Comparison of ENCODE assay signal across 21 cellular contexts in the genomic region with DNA sequence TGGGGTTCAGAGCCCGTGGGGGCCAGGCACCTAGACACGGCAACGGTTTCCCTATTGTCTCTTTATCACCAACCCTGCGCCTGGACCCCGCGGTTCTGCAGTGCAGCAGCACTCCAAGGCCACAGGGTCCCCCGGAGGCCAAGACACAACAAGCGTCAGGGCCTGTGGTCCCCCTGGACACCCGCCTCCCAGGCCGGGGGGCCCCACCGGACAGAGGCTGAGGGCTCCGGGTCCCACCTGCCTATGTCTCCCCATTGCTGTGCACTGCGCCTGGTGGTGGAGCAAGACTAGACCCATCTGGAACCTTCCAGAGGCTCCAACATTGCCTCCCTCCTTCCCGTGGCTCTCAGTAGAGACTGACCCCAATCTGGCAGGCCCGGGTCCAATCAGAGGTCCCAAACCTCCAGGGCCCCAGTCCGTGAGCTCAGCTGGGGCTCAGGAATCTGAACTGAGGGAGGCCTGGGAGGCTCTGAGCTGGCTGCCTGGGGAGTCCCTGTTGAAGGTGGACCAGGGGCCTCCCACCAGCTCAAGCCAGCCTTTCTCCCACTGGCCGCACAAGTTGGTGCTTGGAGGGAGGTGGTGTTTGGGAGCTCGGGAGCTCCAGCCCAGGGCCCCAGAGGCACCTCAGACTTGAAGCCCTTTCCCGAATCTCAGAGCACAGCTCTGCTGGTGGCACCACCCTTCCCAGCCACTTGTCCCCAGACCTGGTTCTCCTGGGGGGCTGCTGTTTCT. TPM values are rescaled to one million over a fixed set of nuclear protein-coding genes. Genes with fewer than 3 reads are reported as not detected.
A peak's percentile ranks its signal among the peaks of the same experiment; 100 is the strongest.
DNase-seq lines count a peak whose midpoint lies in the region; ATAC-seq, FAIRE-seq and TF ChIP-seq lines count a peak whose summit lies in the region.
"Had no signal": no experiment of that assay in that cellular context is flagged by ENCODE, and none has a peak within 500 bp of the region (broad histone marks: within the 10 kb centered on the region; RNA-seq: fewer than 3 reads in every experiment).

No MANE protein-coding gene starts in this region.

- peak; percentile 52 to 62 for ATAC-seq in A549
- ATAC-seq in Panc1: peak; percentile 30
- no peak for ATAC-seq in psoas muscle
- ATAC-seq: GM23338 had no signal

- no peak for TF ChIP-seq RAD21 in A549 (conservative IDR thresholded peaks at IDR 0.05 in 1 of 2, IDR thresholded peaks at IDR 0.05 in 1 of 2)

- peak; percentile 49 for DNase-seq in DMS 273 (lab: John Stamatoyannopoulos, UW; ENCODE audit: unreplicated experiment)
- no peak for DNase-seq in DMS 273 treated with DMSO at 0.1 percent for 48 hours (lab: John Stamatoyannopoulos, UW)
- peak in 1 of 2 experiments; percentile 31 for DNase-seq in A549 (ENCODE audit: low read depth in 1 of 2, low spot score in 1 of 2)
- DNase-seq in Panc1 (ENCODE audit: low read depth, low spot score): no peak
- DNase-seq in neural crest cell (ENCODE audit: low read depth, low spot score): no peak
- no peak for DNase-seq in activated naive CD4-positive, alpha-beta T cell treated with Interleukin-2 at 50 U/mL for 16 hours
- no peak for DNase-seq in psoas muscle
- DNase-seq in activated CD4-positive, alpha-beta T cell treated with anti-CD3 and anti-CD28 coated beads for 4 hours: no peak
- DNase-seq: Calu3; CD4-positive, alpha-beta T cell; DMS153; DMS79 treated with DMSO at 0.1 percent for 48 hours; EL; H9; HFFc6 had no signal

- CTCF ChIA-PET in A549 (lab: Yijun Ruan, JAX): interaction anchor here (1.1 to 1.3 kb wide), 2 partner anchors 13 to 57 kb away, joined by 3 to 4 read pairs; no protein-coding TSS in a partner anchor
- CTCF ChIA-PET in Panc1 (lab: Charles Lee): interaction anchor here (0.5 to 0.8 kb wide), 2 partner anchors 57 to 165 kb away, joined by 3 to 6 read pairs; no protein-coding TSS in a partner anchor

- TF ChIP-seq CTCF in A549 (IDR thresholded peaks at IDR 0.05) (no peak), Panc1 (IDR thresholded peaks at IDR 0.05) (no peak), neural crest cell (conservative IDR thresholded peaks at IDR 0.05) (no peak), psoas muscle (IDR thresholded peaks at IDR 0.05) (no peak)

- H3K27me3 ChIP-seq in Panc1 (ENCODE audit: control insufficient read depth, insufficient read depth, low read length) (no peaks in the 10 kb centered on the region), psoas muscle (ENCODE audit: insufficient read depth in 3 of 3, low read length in 2 of 3) (peaks cover 0 to 32% (median 7%) of the 10 kb centered on the region in 3 donors)

- H3K4me1 Mint-ChIP-seq in neural crest cell: peaks cover 11% of the 10 kb centered on the region

- H3K4me3 ChIP-seq in A549: no peak overlapping the region
- no peak overlapping the region for H3K4me3 ChIP-seq in Panc1 (ENCODE audit: low read depth in 2 of 2, low read length in 2 of 2)
- no peak overlapping the region for H3K4me3 ChIP-seq in psoas muscle
- H3K4me3 ChIP-seq: BLaER1 treated with 17β-estradiol and CSF1 and Interleukin-3, amounts not matched to agents 10 nM and 100 nM; GM23338 had no signal

- H3K36me3 Mint-ChIP-seq in neural crest cell (ENCODE audit: low read depth): no peaks in the 10 kb centered on the region

- in situ Hi-C loops in Panc1 (cut with HindIII; ENCODE audit: low pct_unique_long_range_greater_than_20kb, low sequenced_read_pairs): no loop called here

- H3K4me1 ChIP-seq in A549: no peaks in the 10 kb centered on the region
- peaks cover 37% of the 10 kb centered on the region for H3K4me1 ChIP-seq in Panc1 (ENCODE audit: control insufficient read depth, insufficient read depth, low read length)
- H3K4me1 ChIP-seq in psoas muscle: no peaks in the 10 kb centered on the region

- H3K4me3 Mint-ChIP-seq in neural crest cell: no peak overlapping the region
- H3K4me3 Mint-ChIP-seq: CD4-positive, alpha-beta T cell; GM23338; H9; HFFc6 had no signal

- POLR2A ChIA-PET in A549 (lab: Yijun Ruan, JAX): no interaction called here
- POLR2A ChIA-PET in Panc1 (lab: Charles Lee): no interaction called here

- no peak for TF ChIP-seq POLR2A in A549 (IDR thresholded peaks at IDR 0.05; ENCODE audit: low read length)

- H3K9me3 Mint-ChIP-seq in neural crest cell: no peaks in the 10 kb centered on the region
- H3K9me3 Mint-ChIP-seq: CD4-positive, alpha-beta T cell; GM23338; H9; HFFc6 had no signal

- H3K9me3 ChIP-seq in A549: no peaks in the 10 kb centered on the region
- H3K9me3 ChIP-seq in Panc1 (ENCODE audit: control insufficient read depth, insufficient read depth, low read depth, low read length): no peaks in the 10 kb centered on the region
- no peaks in the 10 kb centered on the region for H3K9me3 ChIP-seq in psoas muscle
- H3K9me3 ChIP-seq: BLaER1 treated with 17β-estradiol and CSF1 and Interleukin-3, amounts not matched to agents 10 nM and 100 nM had no signal

- no peak overlapping the region for H3K27ac ChIP-seq in A549
- H3K27ac ChIP-seq in Panc1 (ENCODE audit: low read length): no peak overlapping the region
- H3K27ac ChIP-seq in psoas muscle: no peak overlapping the region
- H3K27ac ChIP-seq: 22Rv1; BLaER1 treated with 17β-estradiol and CSF1 and Interleukin-3, amounts not matched to agents 10 nM and 100 nM had no signal

- intact Hi-C loops in Panc1 (cut with micrococcal nuclease; ENCODE audit: unreplicated experiment) (no loop called here), psoas muscle (cut with DNase I) (no loop called here)

- H3K27me3 Mint-ChIP-seq in neural crest cell (ENCODE audit: low read depth): peaks cover 17% of the 10 kb centered on the region

- no peak overlapping the region for H3K4me2 ChIP-seq in A549
- H3K4me2 ChIP-seq: BLaER1 treated with 17β-estradiol and CSF1 and Interleukin-3, amounts not matched to agents 10 nM and 100 nM; GM23338 had no signal

- BruUV-seq in Panc1 (replicated peaks; lab: Mats Ljungman, UMichigan): no TSS peak

- WGBS in A549 (ENCODE audit: missing lambda C conversion rate): 60% methylated on average over 13 of the region's 19 CpGs
- 82 to 88% (median 83%) methylated on average over 19 of the region's 19 CpGs for WGBS in psoas muscle, 3 donors

- no peak for TF ChIP-seq EP300 in A549 (IDR thresholded peaks at IDR 0.05)

- H3K36me3 ChIP-seq in Panc1 (ENCODE audit: control insufficient read depth, insufficient read depth, low read length) (peaks cover 2% of the 10 kb centered on the region; the same call in 1 of the 2 replicates), psoas muscle (ENCODE audit: insufficient read depth in 1 of 2, low read depth in 1 of 2) (no peaks in the 10 kb centered on the region)
- H3K36me3 ChIP-seq: BLaER1 treated with 17β-estradiol and CSF1 and Interleukin-3, amounts not matched to agents 10 nM and 100 nM had no signal

- peak overlapping the region; percentile 19 for H3K27ac Mint-ChIP-seq in neural crest cell (ENCODE audit: unreplicated experiment)
- H3K27ac Mint-ChIP-seq: CD4-positive, alpha-beta T cell; GM23338; H9; HFFc6 had no signal

- FAIRE-seq in A549 (lab: Jason Lieb, UNC): no peak
- FAIRE-seq: G401.6, GM12891 had no signal

TF ChIP-seq in A549, 52 proteins besides CTCF, POLR2A, EP300 and RAD21:
- TF ChIP-seq JUNB (IDR thresholded peaks at IDR 0.05): no peak
- no peak for TF ChIP-seq HOXA7 (CRISPR knock-in tag; IDR thresholded peaks at IDR 0.05)
- TF ChIP-seq CHD4 (IDR thresholded peaks at IDR 0.05; ENCODE audit: borderline replicate concordance): no peak
- no peak for TF ChIP-seq TFCP2L1 (CRISPR knock-in tag; IDR thresholded peaks at IDR 0.05)
- TF ChIP-seq POLR2AphosphoS2 (conservative IDR thresholded peaks at IDR 0.05; ENCODE audit: low read length): no peak
- TF ChIP-seq EHF (CRISPR knock-in tag; IDR thresholded peaks at IDR 0.05): no peak
- no peak for TF ChIP-seq MAFK (IDR thresholded peaks at IDR 0.05; ENCODE audit: partially characterized antibody)
- TF ChIP-seq CBX2 (IDR thresholded peaks at IDR 0.05; ENCODE audit: borderline replicate concordance, low read depth): no peak
- TF ChIP-seq, protein P1, sequence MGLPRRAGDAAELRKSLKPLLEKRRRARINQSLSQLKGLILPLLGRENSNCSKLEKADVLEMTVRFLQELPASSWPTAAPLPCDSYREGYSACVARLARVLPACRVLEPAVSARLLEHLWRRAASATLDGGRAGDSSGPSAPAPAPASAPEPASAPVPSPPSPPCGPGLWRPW (IDR thresholded peaks at IDR 0.05): no peak

RNA-seq across cellular contexts. Expression of a gene that starts 8.8 kb away (rescaled TPM):
- polyA plus RNA-seq in A549 (2011; rRNA removed) (0.21 and 0.22 TPM in 2 replicates), A549 (2017; fragmentation: RNase III; extraction: RNeasy Plus Mini Kit Qiagen cat#74134 plus additional on column Dnase treatment) (0.45 to 0.82 TPM (median 0.72 TPM) in 3 replicates), psoas muscle (under 1 TPM in 2 of 3 donors, not detected in 1; 0.01 to 0.03 TPM)
- 0.32 and 0.52 TPM in 2 replicates for polyA plus RNA-seq in A549 (2012; cell fraction: cytosol; rRNA removed)
- 0.28 and 0.49 TPM in 2 replicates for polyA plus RNA-seq in A549 (2012; cell fraction: nucleus; rRNA removed)
- polyA minus RNA-seq in A549 (2011; rRNA and poly(A)+ RNA removed): 0.29 TPM in 2 replicates
- total RNA-seq in Panc1 (2021; ENCODE audit: unreplicated experiment) (53.2 TPM), neural crest cell (0.14 TPM in 1 of 2 replicates, not detected in the other), psoas muscle (under 1 TPM in 2 of 4 donors, not detected in 2; 0.13 to 0.14 TPM)
- 45.6 TPM for polyA plus RNA-seq in Panc1 (2012; ENCODE audit: insufficient read length)
- total RNA-seq: Calu3; CD4-positive, alpha-beta T cell; HFFc6; HT1080 had no signal

RNA-seq across cellular contexts. Expression of a gene that starts 39.6 kb away (rescaled TPM):
- polyA plus RNA-seq in A549 (2011; rRNA removed) (not detected in 2 replicates), A549 (2017; fragmentation: RNase III; extraction: RNeasy Plus Mini Kit Qiagen cat#74134 plus additional on column Dnase treatment) (not detected in 3 replicates), psoas muscle (under 1 TPM in 2 of 3 donors, not detected in 1; 0.03 to 0.08 TPM)
- not detected in 2 replicates for polyA plus RNA-seq in A549 (2012; cell fraction: cytosol; rRNA removed)
- polyA plus RNA-seq in A549 (2012; cell fraction: nucleus; rRNA removed): not detected in 2 replicates
- not detected in 2 replicates for polyA minus RNA-seq in A549 (2011; rRNA and poly(A)+ RNA removed)
- total RNA-seq in Panc1 (2021; ENCODE audit: unreplicated experiment) (not detected), neural crest cell (not detected in 2 replicates), psoas muscle (not detected)
- not detected for polyA plus RNA-seq in Panc1 (2012; ENCODE audit: insufficient read length)
- total RNA-seq: CD4-positive, alpha-beta T cell; HFFc6; HT1080 had no signal

RNA-seq across cellular contexts. Expression of a gene that starts 59.9 kb away (rescaled TPM):
- polyA plus RNA-seq in A549 (2011; rRNA removed): 3.9 and 5.0 TPM in 2 replicates
- 5.9 and 7.3 TPM in 2 replicates for polyA plus RNA-seq in A549 (2012; cell fraction: cytosol; rRNA removed)
- 9.4 and 10.5 TPM in 2 replicates for polyA plus RNA-seq in A549 (2012; cell fraction: nucleus; rRNA removed)
- polyA plus RNA-seq in A549 (2017; fragmentation: RNase III; extraction: RNeasy Plus Mini Kit Qiagen cat#74134 plus additional on column Dnase treatment): 5.6 to 7.7 TPM (median 6.6 TPM) in 3 replicates
- polyA minus RNA-seq in A549 (2011; rRNA and poly(A)+ RNA removed): 6.1 and 7.1 TPM in 2 replicates
- 9.8 TPM for total RNA-seq in Panc1 (2021; ENCODE audit: unreplicated experiment)
- polyA plus RNA-seq in Panc1 (2012; ENCODE audit: insufficient read length): 12.0 TPM
- 25.2 and 26.6 TPM in 2 replicates for total RNA-seq in neural crest cell
- 1 to 10 TPM; 3.0 to 4.2 (median 3.9) TPM for total RNA-seq in psoas muscle
- polyA plus RNA-seq in psoas muscle: 1 to 10 TPM; 2.4 to 4.3 (median 3.5) TPM

Comparison
In these comparisons a context has a peak if more than half of its experiments do, and no peak if none do; other contexts are left out.
1. ATAC-seq: peak in A549 (2 of 2) and Panc1 (single experiment); none in psoas muscle (0 of 4).
2. RNA of a gene that starts 8.8 kb away (total RNA-seq): 53.2 TPM in Panc1 (single experiment); 0.13 to 0.14 TPM in psoas muscle and 0.14 TPM in neural crest cell; every median in the first group is over 10 times any median in the second.